In the genomic region with DNA sequence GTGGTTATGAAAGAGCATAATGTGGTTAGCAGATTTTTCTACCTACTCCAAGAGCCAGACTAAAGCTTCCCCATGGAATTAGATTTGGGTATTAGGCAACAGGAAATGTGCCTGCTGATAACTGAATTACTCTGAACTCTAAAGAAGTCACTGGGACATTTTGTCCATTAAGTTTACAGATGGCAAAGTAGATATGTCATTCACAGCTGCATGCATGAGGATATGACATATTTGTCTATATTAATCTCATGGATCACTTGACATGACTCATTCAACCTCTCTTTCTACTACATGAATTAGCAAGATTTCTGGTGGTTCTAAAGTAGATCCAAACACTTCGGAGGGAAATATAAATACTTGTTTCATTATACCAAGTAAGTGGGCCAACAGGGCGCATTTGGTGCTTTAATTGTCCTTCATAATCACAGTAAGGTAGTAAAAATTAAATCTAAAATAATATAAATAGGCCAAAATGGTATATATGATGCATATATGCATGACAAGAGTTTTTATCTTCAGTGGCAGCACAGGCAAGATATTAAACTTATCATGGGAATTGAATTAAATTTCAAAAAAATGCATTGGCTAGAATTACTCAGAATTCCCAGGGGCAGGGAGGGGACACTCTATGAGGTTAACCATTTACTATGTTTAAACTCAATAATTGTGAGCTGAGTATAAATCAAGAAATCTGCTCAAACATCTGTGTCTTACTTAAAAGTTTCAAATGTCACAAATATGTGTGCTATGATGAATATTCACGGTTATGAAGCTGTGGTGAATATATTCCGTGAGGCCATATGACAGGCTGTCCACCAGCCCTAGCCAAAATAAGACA, we compare ENCODE assay signal across 10 cellular contexts.
DNase-seq lines count a peak whose midpoint lies in the region; ATAC-seq and TF ChIP-seq lines count a peak whose summit lies in the region.
"Had no signal": no experiment of that assay in that cellular context is flagged by ENCODE, and none has a peak within 500 bp of the region (broad histone marks: within the 10 kb centered on the region; RNA-seq: fewer than 3 reads in every experiment).

No MANE protein-coding gene starts in this region.

- H2AFZ ChIP-seq in Karpas-422 (ENCODE audit: low read length) = no peak overlapping the region

- DNase-seq in AG09319 (ENCODE audit: extremely low read depth, low read depth) (peak; percentile 90), NB4 (ENCODE audit: low read depth) (peak; percentile 40), brain microvascular endothelial cell (peak; percentile 88), right lobe of liver (no peak), Karpas-422 (no peak), DMS153 treated with DMSO at 0.1 percent for 48 hours (lab: John Stamatoyannopoulos, UW; ENCODE audit: unreplicated experiment) (no peak)
- DNase-seq in stimulated activated CD4-positive, alpha-beta T cell treated with anti-CD3 and anti-CD28 coated beads, Interleukin-1b, Interleukin-23, amount 100 ng/mL, for 48 hours = no peak
- DNase-seq: DMS79 treated with DMSO at 0.1 percent for 48 hours, NCI-H146 had no signal

- in situ Hi-C loops in brain microvascular endothelial cell (cut with HindIII; ENCODE audit: low pct_ligation_motif_present, low sequenced_read_pairs) = no loop called here

- intact Hi-C loops in right lobe of liver (cut with DNase I) = no loop called here

- no peaks in the 10 kb centered on the region for H3K9me2 ChIP-seq in Karpas-422 (replicated peaks; ENCODE audit: insufficient read depth, low read length)

- no peak for TF ChIP-seq POLR2A in NB4 (IDR thresholded peaks at IDR 0.05; ENCODE audit: extremely low read depth, insufficient read length)
- no peak for TF ChIP-seq POLR2A in right lobe of liver (IDR thresholded peaks at IDR 0.05)

- H3K9me3 ChIP-seq in right lobe of liver (no peaks in the 10 kb centered on the region), Karpas-422 (ENCODE audit: low read length) (no peaks in the 10 kb centered on the region; the same call in 1 of the 2 replicates)

- no peak overlapping the region for H3K9ac ChIP-seq in Karpas-422 (ENCODE audit: low read length)

- H3K4me2 ChIP-seq in Karpas-422 (ENCODE audit: low read depth, low read length, poor library complexity, severe bottlenecking) = no peak overlapping the region

- H3K27ac ChIP-seq in brain microvascular endothelial cell (peak overlapping the region; percentile 85), right lobe of liver (no peak overlapping the region), Karpas-422 (ENCODE audit: low read length) (no peak overlapping the region)

- ATAC-seq in right lobe of liver (peak in 3 of 4 donors; percentile 31 to 60 (median 56)), HG03378 (IDR thresholded peaks at IDR 0.05; ENCODE audit: unreplicated experiment) (no peak)

- 65% methylated on average over 4 of the region's 4 CpGs for WGBS in right lobe of liver (ENCODE audit: insufficient coverage, low coverage, low lambda C conversion rate, missing lambda C conversion rate)

- H4K20me1 ChIP-seq in Karpas-422 (ENCODE audit: insufficient read depth, low read depth, low read length) = no peaks in the 10 kb centered on the region

- H3K4me3 ChIP-seq in NB4 (ENCODE audit: low read depth, low read length) = no peak overlapping the region
- no peak overlapping the region for H3K4me3 ChIP-seq in brain microvascular endothelial cell (ENCODE audit: low read depth, low read length)
- H3K4me3 ChIP-seq in right lobe of liver = no peak overlapping the region
- no peak overlapping the region for H3K4me3 ChIP-seq in Karpas-422 (ENCODE audit: low read length)

- no peaks in the 10 kb centered on the region for H3K4me1 ChIP-seq in right lobe of liver
- no peaks in the 10 kb centered on the region for H3K4me1 ChIP-seq in Karpas-422 (ENCODE audit: low read length)

- H3K36me3 ChIP-seq in brain microvascular endothelial cell (replicated peaks) (no peaks in the 10 kb centered on the region), right lobe of liver (no peaks in the 10 kb centered on the region), Karpas-422 (ENCODE audit: insufficient read depth, low read length) (no peaks in the 10 kb centered on the region)

- H3K27me3 ChIP-seq in brain microvascular endothelial cell (replicated peaks) (no peaks in the 10 kb centered on the region), right lobe of liver (no peaks in the 10 kb centered on the region), Karpas-422 (ENCODE audit: low read length) (no peaks in the 10 kb centered on the region)

- TF ChIP-seq CTCF in AG09319 (IDR thresholded peaks at IDR 0.05; ENCODE audit: low read depth, low read length) (no peak), NB4 (IDR thresholded peaks at IDR 0.05; ENCODE audit: low read depth, low read length) (no peak), brain microvascular endothelial cell (IDR thresholded peaks at IDR 0.05; ENCODE audit: low read depth, low read length, missing control alignments) (no peak), right lobe of liver (IDR thresholded peaks at IDR 0.05) (no peak)

- no peaks in the 10 kb centered on the region for H3K79me2 ChIP-seq in Karpas-422 (ENCODE audit: low read length)

Comparison
In these comparisons a context has a peak if more than half of its experiments do, and no peak if none do; other contexts are left out.
1. DNase-seq: peak in AG09319 (single experiment), NB4 (single experiment) and brain microvascular endothelial cell (single experiment); none in right lobe of liver (0 of 3), Karpas-422 (single experiment), DMS153 treated with DMSO at 0.1 percent for 48 hours (single experiment) and stimulated activated CD4-positive, alpha-beta T cell treated with anti-CD3 and anti-CD28 coated beads, Interleukin-1b, Interleukin-23, amount 100 ng/mL, for 48 hours (single experiment).